13 cellular contexts compared by ENCODE assay signal in the genomic region with DNA sequence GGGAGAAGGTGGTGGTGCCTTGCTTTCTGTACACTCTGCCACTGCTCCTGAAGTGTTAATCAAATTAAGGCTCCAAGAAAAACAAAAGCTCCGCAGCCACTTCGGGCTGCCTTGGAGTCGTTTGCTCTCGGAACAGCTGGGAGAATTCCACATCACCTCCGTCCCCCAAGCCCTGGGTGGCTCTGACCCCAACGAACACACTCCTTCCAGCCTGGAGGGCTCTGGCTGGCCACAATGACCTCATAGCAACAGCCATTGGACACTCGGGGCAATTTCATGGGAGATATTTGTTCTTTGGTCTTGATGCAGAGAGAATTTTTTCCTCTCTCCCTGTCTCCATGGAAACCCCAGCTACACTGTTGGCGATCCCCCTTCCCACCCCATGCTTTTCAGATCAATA. TPM values are rescaled to one million over a fixed set of nuclear protein-coding genes. Genes with fewer than 3 reads are reported as not detected.
A peak's percentile ranks its signal among the peaks of the same experiment; 100 is the strongest.
DNase-seq lines count a peak whose midpoint lies in the region; ATAC-seq and TF ChIP-seq lines count a peak whose summit lies in the region.
"Had no signal": no experiment of that assay in that cellular context is flagged by ENCODE, and none has a peak within 500 bp of the region (broad histone marks: within the 10 kb centered on the region; RNA-seq: fewer than 3 reads in every experiment).

No MANE protein-coding gene starts in this region.

- TF ChIP-seq POLR2A in breast epithelium (IDR thresholded peaks at IDR 0.05) = no peak

- H3K36me3 ChIP-seq in breast epithelium (no peaks in the 10 kb centered on the region), mammary epithelial cell (ENCODE audit: insufficient read depth, low read length) (no peaks in the 10 kb centered on the region), mucosa of stomach (ENCODE audit: control insufficient read depth, insufficient read depth, low read length) (no peaks in the 10 kb centered on the region)
- H3K36me3 ChIP-seq: heart left ventricle had no signal

- no peaks in the 10 kb centered on the region for H3K9me3 Mint-ChIP-seq in central memory CD8-positive, alpha-beta T cell

- no peak overlapping the region for H3K4me2 ChIP-seq in mammary epithelial cell (ENCODE audit: insufficient read depth, low read depth, low read length)

- TF ChIP-seq CTCF in breast epithelium (IDR thresholded peaks at IDR 0.05) = no peak
- no peak for TF ChIP-seq CTCF in mammary epithelial cell (conservative IDR thresholded peaks at IDR 0.05 in 1 of 2, IDR thresholded peaks at IDR 0.05 in 1 of 2; ENCODE audit: extremely low read depth in 1 of 2, insufficient read depth in 1 of 2, low read depth in 1 of 2, low read length in 2 of 2)

- peak overlapping the region in 2 of 3 donors; percentile 60 to 80 for H3K4me3 ChIP-seq in breast epithelium
- peak overlapping the region in 1 of 3 experiments; percentile 49 for H3K4me3 ChIP-seq in mammary epithelial cell (replicated peaks in 1 of 3; ENCODE audit: insufficient read depth in 1 of 3, low read depth in 2 of 3, low read length in 3 of 3)
- no peak overlapping the region for H3K4me3 ChIP-seq in mucosa of stomach (ENCODE audit: low read length)

- H3K9me3 ChIP-seq in breast epithelium = no peaks in the 10 kb centered on the region
- no peaks in the 10 kb centered on the region for H3K9me3 ChIP-seq in mammary epithelial cell (replicated peaks; ENCODE audit: insufficient read depth, low read length)
- H3K9me3 ChIP-seq in mucosa of stomach (ENCODE audit: control insufficient read depth, low read length) = no peaks in the 10 kb centered on the region
- H3K9me3 ChIP-seq: heart left ventricle had no signal

- no peak for DNase-seq in breast epithelium (ENCODE audit: low spot score in 2 of 2)
- no peak for DNase-seq in mammary epithelial cell
- DNase-seq in central memory CD8-positive, alpha-beta T cell (ENCODE audit: low spot score in 2 of 2) = no peak
- DNase-seq in foreskin melanocyte = no peak
- DNase-seq in NCI-H2029 treated with DMSO at 0.1 percent for 48 hours (lab: John Stamatoyannopoulos, UW) = no peak
- DNase-seq in NCI-H1436 (lab: John Stamatoyannopoulos, UW) = no peak
- DNase-seq: activated CD8-positive, alpha-beta memory T cell treated with anti-CD3 and anti-CD28 coated beads, Interleukin-2, amount 10 ng/mL, durations not matched to agents 7 days and 5 days; AML-193; heart left ventricle; IMR-90 had no signal

- peak overlapping the region; percentile 29 for H3K4me3 Mint-ChIP-seq in central memory CD8-positive, alpha-beta T cell
- H3K4me3 Mint-ChIP-seq: activated CD8-positive, alpha-beta memory T cell treated with anti-CD3 and anti-CD28 coated beads, Interleukin-2, amount 10 ng/mL, durations not matched to agents 7 days and 5 days had no signal

- no peak for ATAC-seq in central memory CD8-positive, alpha-beta T cell (replicated peaks; ENCODE audit: extremely low read depth, poor library complexity, severe bottlenecking)
- no peak for ATAC-seq in GM19452 (IDR thresholded peaks at IDR 0.05; ENCODE audit: unreplicated experiment)

- intact Hi-C loops in breast epithelium (cut with DNase I; ENCODE audit: low total_unique reads) (no loop called here), mammary epithelial cell (cut with micrococcal nuclease) (no loop called here)

- 45% methylated on average over 8 of the region's 8 CpGs for WGBS in mammary epithelial cell (ENCODE audit: low coverage, missing lambda C conversion rate)

- no peak overlapping the region for H2AFZ ChIP-seq in mammary epithelial cell (ENCODE audit: low read depth, low read length)

- peaks cover 0 to 14% of the 10 kb centered on the region in 2 donors for H3K4me1 ChIP-seq in breast epithelium
- H3K4me1 ChIP-seq in mammary epithelial cell (ENCODE audit: insufficient read depth, low read length) = peaks cover 38% of the 10 kb centered on the region
- peaks cover 12% of the 10 kb centered on the region for H3K4me1 ChIP-seq in mucosa of stomach (ENCODE audit: control insufficient read depth, insufficient read depth, low read length)
- H3K4me1 ChIP-seq: parathyroid adenoma had no signal

- H3K27ac Mint-ChIP-seq in central memory CD8-positive, alpha-beta T cell (ENCODE audit: low read depth) = no peak overlapping the region
- H3K27ac Mint-ChIP-seq: activated CD8-positive, alpha-beta memory T cell treated with anti-CD3 and anti-CD28 coated beads, Interleukin-2, amount 10 ng/mL, durations not matched to agents 7 days and 5 days had no signal

- dilution Hi-C loops in mammary epithelial cell (cut with HindIII; ENCODE audit: low sequenced_read_pairs) = no loop called here

- CTCF ChIA-PET in mammary epithelial cell (lab: Charles Lee; ENCODE audit: low non-redundant PET) = no interaction called here

- H4K20me1 ChIP-seq in mammary epithelial cell (ENCODE audit: insufficient read depth, low read length) = no peaks in the 10 kb centered on the region

- H3K27ac ChIP-seq in breast epithelium = peak overlapping the region in 1 of 2 donors; percentile 36
- H3K27ac ChIP-seq in mammary epithelial cell (ENCODE audit: insufficient read depth, low read depth, low read length) = no peak overlapping the region
- H3K27ac ChIP-seq: heart left ventricle, parathyroid adenoma had no signal

- H3K27me3 ChIP-seq in breast epithelium (no peaks in the 10 kb centered on the region), mammary epithelial cell (ENCODE audit: insufficient read depth, low read length) (peaks cover 4% of the 10 kb centered on the region), mucosa of stomach (ENCODE audit: control insufficient read depth, insufficient read depth, low read length) (peaks cover 36% of the 10 kb centered on the region)

- H3K36me3 Mint-ChIP-seq in central memory CD8-positive, alpha-beta T cell (ENCODE audit: insufficient read depth) = peaks cover 4% of the 10 kb centered on the region
- H3K36me3 Mint-ChIP-seq: activated CD8-positive, alpha-beta memory T cell treated with anti-CD3 and anti-CD28 coated beads, Interleukin-2, amount 10 ng/mL, durations not matched to agents 7 days and 5 days had no signal

- BruUV-seq in mammary epithelial cell (replicated peaks; lab: Mats Ljungman, UMichigan) = no TSS peak

- no peaks in the 10 kb centered on the region for H3K79me2 ChIP-seq in mammary epithelial cell (ENCODE audit: insufficient read depth, low read length)
- H3K79me2 ChIP-seq: parathyroid adenoma had no signal

- H3K9ac ChIP-seq in mammary epithelial cell (ENCODE audit: insufficient read depth, low read length) (no peak overlapping the region), mucosa of stomach (ENCODE audit: low read length) (peak overlapping the region; percentile 2)
- H3K9ac ChIP-seq: parathyroid adenoma had no signal

- H3K4me1 Mint-ChIP-seq in central memory CD8-positive, alpha-beta T cell = peaks cover 14% of the 10 kb centered on the region

- in situ Hi-C loops in mammary epithelial cell (cut with MboI; ENCODE audit: low sequenced_read_pairs in 2 of 2) = no loop called here

- peaks cover 52% of the 10 kb centered on the region for H3K27me3 Mint-ChIP-seq in central memory CD8-positive, alpha-beta T cell

RNA-seq across cellular contexts. Expression of a gene that starts 1.4 kb away (rescaled TPM):
- total RNA-seq in breast epithelium = 1 to 10 TPM in 2 of 3 donors, not detected in 1; 1.6 to 3.1 TPM
- total RNA-seq in mammary epithelial cell = under 1 TPM; 0.26 to 0.33 TPM
- 0.11 TPM for polyA plus RNA-seq in mammary epithelial cell
- polyA minus RNA-seq in mammary epithelial cell = not detected
- total RNA-seq: activated CD8-positive, alpha-beta memory T cell treated with anti-CD3 and anti-CD28 coated beads, Interleukin-2, amount 10 ng/mL, durations not matched to agents 7 days and 5 days; IMR-90 had no signal
- polyA plus RNA-seq: IMR-90 had no signal
